In genomic region chr18:79241755-79242154, GRCh38 we compare ENCODE assay signal across 1 cellular context.
TF ChIP-seq lines count a peak whose summit lies in the region.

No MANE protein-coding gene starts in this region.

TF ChIP-seq in GM23338, 12 proteins besides CTCF, POLR2A, EP300 and RAD21 (continued from another document):
- TF ChIP-seq ZNF462 (CRISPR knock-in tag; IDR thresholded peaks at IDR 0.05) (no peak), STAT1 (IDR thresholded peaks at IDR 0.05; ENCODE audit: unreplicated experiment) (no peak), REST (IDR thresholded peaks at IDR 0.05; ENCODE audit: unreplicated experiment) (no peak), JUNB (IDR thresholded peaks at IDR 0.05; ENCODE audit: unreplicated experiment) (no peak), ETS1 (IDR thresholded peaks at IDR 0.05) (no peak), CREB1 (CRISPR knock-in tag; IDR thresholded peaks at IDR 0.05; ENCODE audit: low read depth) (no peak), ZNF114 (CRISPR knock-in tag; IDR thresholded peaks at IDR 0.05) (no peak), EZH2 (IDR thresholded peaks at IDR 0.05; ENCODE audit: low read depth, unreplicated experiment) (no peak), EZH2phosphoT487 (IDR thresholded peaks at IDR 0.05; ENCODE audit: unreplicated experiment) (no peak), ZNF331 (CRISPR knock-in tag; IDR thresholded peaks at IDR 0.05; ENCODE audit: low read depth) (no peak), NANOG (IDR thresholded peaks at IDR 0.05; ENCODE audit: borderline replicate concordance) (no peak)
